Comparison of ENCODE assay signal across 3 cellular contexts in the genomic region with DNA sequence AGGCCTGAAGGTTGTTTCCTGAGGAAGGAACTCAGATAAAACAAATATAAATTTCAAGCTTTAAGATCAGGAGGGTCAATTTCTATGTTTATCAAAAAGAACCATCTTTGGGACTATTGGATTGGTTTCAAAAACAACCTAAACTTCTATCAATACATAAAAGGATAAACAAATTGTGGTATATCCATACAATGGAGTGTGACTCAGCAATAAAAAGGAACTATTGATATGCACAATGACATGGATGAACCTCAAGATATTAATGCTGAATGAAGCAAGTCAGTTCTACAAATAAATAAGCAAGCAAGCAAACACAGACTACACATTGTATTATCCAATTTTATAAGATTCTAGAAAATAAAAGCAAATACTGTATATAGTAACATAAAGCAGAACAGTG.
TF ChIP-seq lines count a peak whose summit lies in the region.

No MANE protein-coding gene starts in this region.

TF ChIP-seq in SK-N-SH treated with all-trans-retinoic acid at 6 μM for 48 hours, 23 proteins besides CTCF, POLR2A, EP300 and RAD21:
- TF ChIP-seq ZFP30 (CRISPR knock-in tag; IDR thresholded peaks at IDR 0.05) (no peak), ZNF8 (CRISPR knock-in tag; IDR thresholded peaks at IDR 0.05) (peak; percentile 93)

TF ChIP-seq in SK-N-SH, 30 proteins besides CTCF, POLR2A, EP300 and RAD21:
- TF ChIP-seq EZH2phosphoT487 (IDR thresholded peaks at IDR 0.05; ENCODE audit: borderline replicate concordance, low read depth) (no peak), CHD2 (IDR thresholded peaks at IDR 0.05; ENCODE audit: low read length, partially characterized antibody) (no peak), FOSL2 (IDR thresholded peaks at IDR 0.05; ENCODE audit: borderline replicate concordance, low read depth) (no peak), ELF1 (IDR thresholded peaks at IDR 0.05) (no peak), GATA2 (CRISPR knock-in tag; IDR thresholded peaks at IDR 0.05) (no peak), JUND (IDR thresholded peaks at IDR 0.05) (no peak), TAF1 (IDR thresholded peaks at IDR 0.05; ENCODE audit: borderline replicate concordance, low read depth, low read length) (no peak), MXI1 (IDR thresholded peaks at IDR 0.05; ENCODE audit: low read depth, low read length) (no peak), RFX5 (IDR thresholded peaks at IDR 0.05; ENCODE audit: low read length) (no peak)
- TF ChIP-seq, protein P1, sequence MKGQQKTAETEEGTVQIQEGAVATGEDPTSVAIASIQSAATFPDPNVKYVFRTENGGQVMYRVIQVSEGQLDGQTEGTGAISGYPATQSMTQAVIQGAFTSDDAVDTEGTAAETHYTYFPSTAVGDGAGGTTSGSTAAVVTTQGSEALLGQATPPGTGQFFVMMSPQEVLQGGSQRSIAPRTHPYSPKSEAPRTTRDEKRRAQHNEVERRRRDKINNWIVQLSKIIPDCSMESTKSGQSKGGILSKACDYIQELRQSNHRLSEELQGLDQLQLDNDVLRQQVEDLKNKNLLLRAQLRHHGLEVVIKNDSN (IDR thresholded peaks at IDR 0.05; ENCODE audit: borderline replicate concordance, low read depth) = no peak
TF ChIP-seq in SK-N-SH: peak in this region for 0.

TF ChIP-seq in K562, 482 proteins besides CTCF, POLR2A, EP300 and RAD21:
- peak; percentile 67 for TF ChIP-seq NFE2L1 (tag; IDR thresholded peaks at IDR 0.05; ENCODE audit: borderline replicate concordance, low read depth)
- 0 out of 4 replicates have a peak, but pooled peaks of 1 of the 2 experiments have one; percentile 12 for TF ChIP-seq TRIM24 (IDR thresholded peaks at IDR 0.05)
- TF ChIP-seq MAFF (IDR thresholded peaks at IDR 0.05; ENCODE audit: low read length) = peak; percentile 52; the same call in 1 of the 2 replicates
- TF ChIP-seq MAFK (IDR thresholded peaks at IDR 0.05; ENCODE audit: low read length) = peak; percentile 41; the same call in 1 of the 2 replicates
- TF ChIP-seq ZNF384 (IDR thresholded peaks at IDR 0.05; ENCODE audit: low read depth, low read length) = no peak
- TF ChIP-seq, protein P2, sequence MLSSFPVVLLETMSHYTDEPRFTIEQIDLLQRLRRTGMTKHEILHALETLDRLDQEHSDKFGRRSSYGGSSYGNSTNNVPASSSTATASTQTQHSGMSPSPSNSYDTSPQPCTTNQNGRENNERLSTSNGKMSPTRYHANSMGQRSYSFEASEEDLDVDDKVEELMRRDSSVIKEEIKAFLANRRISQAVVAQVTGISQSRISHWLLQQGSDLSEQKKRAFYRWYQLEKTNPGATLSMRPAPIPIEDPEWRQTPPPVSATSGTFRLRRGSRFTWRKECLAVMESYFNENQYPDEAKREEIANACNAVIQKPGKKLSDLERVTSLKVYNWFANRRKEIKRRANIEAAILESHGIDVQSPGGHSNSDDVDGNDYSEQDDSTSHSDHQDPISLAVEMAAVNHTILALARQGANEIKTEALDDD (IDR thresholded peaks at IDR 0.05) = no peak
- TF ChIP-seq HDAC1 (IDR thresholded peaks at IDR 0.05) = no peak
- TF ChIP-seq MAFG (tag; conservative IDR thresholded peaks at IDR 0.05) = peak; percentile 77
- TF ChIP-seq ZNF316 (IDR thresholded peaks at IDR 0.05) = peak; percentile 63
- peak; percentile 41; the same call in 1 of the 2 replicates for TF ChIP-seq C11orf30 (IDR thresholded peaks at IDR 0.05; ENCODE audit: low read depth)
- TF ChIP-seq NFE2 (IDR thresholded peaks at IDR 0.05; ENCODE audit: low read depth) = peak; percentile 53; the same call in 1 of the 2 replicates
- no peak for TF ChIP-seq NFRKB (IDR thresholded peaks at IDR 0.05; ENCODE audit: low read depth)
TF ChIP-seq in K562: peak in this region for 8.
